Comparison of ENCODE assay signal across 8 cellular contexts in genomic region chrX:17375631-17376380, GRCh38. TPM values are rescaled to one million over a fixed set of nuclear protein-coding genes. Genes with fewer than 3 reads are reported as not detected.
DNase-seq lines count a peak whose midpoint lies in the region; ATAC-seq and TF ChIP-seq lines count a peak whose summit lies in the region.

No MANE protein-coding gene starts in this region.

- WGBS in liver: 2% methylated on average over 98 of the region's 98 CpGs

- H3K27ac Mint-ChIP-seq in activated T-helper 17 cell treated with anti-CD3 and anti-CD28 coated beads, Interleukin-2, amount 50 U/mL, for 72 hours: no peak overlapping the region

- H3K27me3 ChIP-seq in liver (ENCODE audit: control insufficient read depth in 4 of 4, insufficient read depth in 4 of 4, low read length in 3 of 4): peaks cover 0 to 10% (median 0%) of the 10 kb centered on the region in 4 donors
- H3K27me3 ChIP-seq in upper lobe of right lung: no peaks in the 10 kb centered on the region

- H3K27ac ChIP-seq in liver (ENCODE audit: low read depth in 1 of 2, low read length in 2 of 2) (peak overlapping the region in 1 of 2 donors; percentile 7), upper lobe of right lung (no peak overlapping the region)

- intact Hi-C loops in upper lobe of right lung (cut with DNase I): no loop called here

- peaks cover 20% of the 10 kb centered on the region for H3K27me3 Mint-ChIP-seq in activated T-helper 17 cell treated with anti-CD3 and anti-CD28 coated beads, Interleukin-2, amount 50 U/mL, for 72 hours

- TF ChIP-seq CTCF in cardiac fibroblast (IDR thresholded peaks at IDR 0.05; ENCODE audit: low read depth, low read length) (no peak), liver (IDR thresholded peaks at IDR 0.05; ENCODE audit: low read depth, low read length, missing input control) (no peak), upper lobe of right lung (IDR thresholded peaks at IDR 0.05) (no peak), GM13977 (IDR thresholded peaks at IDR 0.05; ENCODE audit: extremely low read depth, insufficient read depth, missing control alignments) (no peak)

- no peak overlapping the region for H3K9ac ChIP-seq in liver (ENCODE audit: low read depth in 1 of 2, low read length in 2 of 2)

- in situ Hi-C loops in GM13977 (cut with MboI; ENCODE audit: low pct_unique_long_range_greater_than_20kb, low sequenced_read_pairs, unreplicated experiment): no loop called here

- TF ChIP-seq RAD21 in liver (IDR thresholded peaks at IDR 0.05): no peak

- ATAC-seq in upper lobe of right lung (peak; percentile 49), GM18502 (IDR thresholded peaks at IDR 0.05; ENCODE audit: poor library complexity, unreplicated experiment) (no peak)
- no peak for ATAC-seq in activated T-helper 17 cell treated with anti-CD3 and anti-CD28 coated beads, Interleukin-2, amount 50 U/mL, for 72 hours (replicated peaks)

- DNase-seq in activated gamma-delta T cell (lab: John Stamatoyannopoulos, UW) (peak; percentile 11), activated gamma-delta T cell treated with Interleukin-2 at 50 U/mL for 16 hours (no peak), cardiac fibroblast (ENCODE audit: low read depth in 2 of 2) (peak; percentile 12 to 35), upper lobe of right lung (peak; percentile 64), GM13977 (ENCODE audit: low spot score) (no peak)

- peaks cover 0 to 3% (median 0%) of the 10 kb centered on the region in 4 donors for H3K9me3 ChIP-seq in liver (ENCODE audit: control insufficient read depth in 4 of 4, low read length in 3 of 4)
- no peaks in the 10 kb centered on the region for H3K9me3 ChIP-seq in upper lobe of right lung

- H3K4me1 ChIP-seq in liver (ENCODE audit: control insufficient read depth in 4 of 4, insufficient read depth in 4 of 4, low read length in 3 of 4) (peaks cover 0 to 16% (median 10%) of the 10 kb centered on the region in 4 donors), upper lobe of right lung (no peaks in the 10 kb centered on the region)

- no peaks in the 10 kb centered on the region for H3K36me3 ChIP-seq in liver (ENCODE audit: control insufficient read depth in 4 of 4, insufficient read depth in 3 of 4, low read depth in 1 of 4, low read length in 3 of 4)
- H3K36me3 ChIP-seq in upper lobe of right lung: no peaks in the 10 kb centered on the region

- no peak overlapping the region for H3K4me3 Mint-ChIP-seq in activated T-helper 17 cell treated with anti-CD3 and anti-CD28 coated beads, Interleukin-2, amount 50 U/mL, for 72 hours

- no peaks in the 10 kb centered on the region for H3K4me1 Mint-ChIP-seq in activated T-helper 17 cell treated with anti-CD3 and anti-CD28 coated beads, Interleukin-2, amount 50 U/mL, for 72 hours

- H3K4me3 ChIP-seq in cardiac fibroblast (replicated peaks in 1 of 2; ENCODE audit: low read depth in 2 of 2, low read length in 2 of 2): peak overlapping the region; percentile 49 to 59
- peak overlapping the region in 2 of 3 donors; percentile 23 to 39 for H3K4me3 ChIP-seq in liver (ENCODE audit: low read depth in 1 of 3, low read length in 3 of 3)
- peak overlapping the region; percentile 52 for H3K4me3 ChIP-seq in upper lobe of right lung

- H3K9me3 Mint-ChIP-seq in activated T-helper 17 cell treated with anti-CD3 and anti-CD28 coated beads, Interleukin-2, amount 50 U/mL, for 72 hours: no peaks in the 10 kb centered on the region

- no peaks in the 10 kb centered on the region for H3K36me3 Mint-ChIP-seq in activated T-helper 17 cell treated with anti-CD3 and anti-CD28 coated beads, Interleukin-2, amount 50 U/mL, for 72 hours (ENCODE audit: low read depth)

TF ChIP-seq in liver, 16 proteins besides CTCF, POLR2A, EP300 and RAD21:
- TF ChIP-seq YY1 (IDR thresholded peaks at IDR 0.05) (no peak), GABPA (IDR thresholded peaks at IDR 0.05 in 1 of 2, conservative IDR thresholded peaks at IDR 0.05 in 1 of 2) (no peak), NR2F2 (IDR thresholded peaks at IDR 0.05) (no peak), MAX (IDR thresholded peaks at IDR 0.05) (no peak), FOXA1 (IDR thresholded peaks at IDR 0.05) (no peak), TAF1 (conservative IDR thresholded peaks at IDR 0.05) (no peak), HNF4A (conservative IDR thresholded peaks at IDR 0.05) (no peak)
TF ChIP-seq in liver: peak in this region for 0.

RNA-seq across cellular contexts. Expression of gene NHS, which starts 0.8 kb away (rescaled TPM):
- total RNA-seq in liver (under 1 TPM; 0.14 to 0.17 TPM), upper lobe of right lung (2.5 TPM)
- polyA plus RNA-seq in liver: under 1 TPM; 0.03 to 0.07 TPM
- under 1 TPM; 0.04 to 0.79 TPM for total RNA-seq in activated T-helper 17 cell treated with anti-CD3 and anti-CD28 coated beads, Interleukin-2, amount 50 U/mL, for 72 hours

Comparison
In these comparisons a context has a peak if more than half of its experiments do, and no peak if none do; other contexts are left out.
1. DNase-seq: peak in activated gamma-delta T cell (single experiment), cardiac fibroblast (2 of 2) and upper lobe of right lung (single experiment); none in activated gamma-delta T cell treated with Interleukin-2 at 50 U/mL for 16 hours (single experiment) and GM13977 (single experiment).
2. Peak in every context shown above with its lines, with median percentiles within 50 percentile points of each other: H3K4me3 ChIP-seq.